ENCODE assay signal across 8 cellular contexts in genomic region chr1:231594123-231594522, GRCh38.
"Had no signal": no experiment of that assay in that cellular context is flagged by ENCODE, and none has a peak within 500 bp of the region (broad histone marks: within the 10 kb centered on the region; RNA-seq: fewer than 3 reads in every experiment).

No MANE protein-coding gene starts in this region.

- H3K36me3 Mint-ChIP-seq: IgD-negative memory B cell had no signal

- H3K27me3 Mint-ChIP-seq: IgD-negative memory B cell had no signal

- H3K9ac ChIP-seq: GM23248 had no signal

- DNase-seq: GM23248, H9, HCEC 1CT, KG1 had no signal

- H3K27ac Mint-ChIP-seq: H9, IgD-negative memory B cell had no signal

- H2AFZ ChIP-seq: GM23248 had no signal

- H3K4me3 Mint-ChIP-seq: H9, IgD-negative memory B cell had no signal

- H3K27ac ChIP-seq: GM23248 had no signal

- H3K4me3 ChIP-seq: GM23248 had no signal

- FAIRE-seq: H1, H54, HTR-8/SVneo had no signal

- H3K9me3 Mint-ChIP-seq: H9, IgD-negative memory B cell had no signal
